10 cellular contexts compared by ENCODE assay signal in the genomic region with DNA sequence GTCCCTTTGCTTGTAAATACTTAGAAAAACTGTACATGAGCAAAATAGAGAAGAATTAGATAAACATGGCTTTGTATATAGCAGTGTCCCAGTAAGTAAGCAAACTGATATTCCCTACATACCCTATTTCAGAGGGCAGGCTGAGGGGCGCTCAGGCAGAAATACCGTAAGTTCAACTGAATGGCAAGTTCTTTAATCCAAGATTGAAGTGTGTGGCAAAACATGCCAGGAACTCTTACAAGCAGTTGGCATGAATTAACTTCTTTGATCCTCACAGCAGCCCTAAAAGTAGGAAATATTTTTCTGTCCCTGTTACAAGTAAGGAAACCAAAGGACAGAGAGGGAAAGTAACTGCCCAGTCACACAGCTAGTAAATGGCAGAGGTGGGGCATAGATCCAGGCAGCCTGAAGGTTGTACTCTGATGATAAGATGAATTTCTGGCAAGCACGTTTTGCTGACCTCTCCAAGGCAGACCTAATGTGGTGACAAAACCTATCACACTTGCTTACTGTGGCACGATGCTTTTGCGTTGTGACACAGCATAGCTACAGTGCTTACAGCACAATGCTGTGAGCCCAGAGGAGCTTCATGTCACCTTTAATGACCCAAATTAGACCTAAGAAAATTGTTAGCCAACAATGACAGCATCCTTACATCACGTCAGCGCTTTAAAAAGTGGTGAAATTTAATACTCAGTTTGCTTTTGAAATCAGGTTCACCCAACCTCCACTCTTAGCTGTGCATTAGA. TPM values are rescaled to one million over a fixed set of nuclear protein-coding genes. Genes with fewer than 3 reads are reported as not detected.
A peak's percentile ranks its signal among the peaks of the same experiment; 100 is the strongest.
DNase-seq lines count a peak whose midpoint lies in the region; ATAC-seq, FAIRE-seq and TF ChIP-seq lines count a peak whose summit lies in the region.
"Had no signal": no experiment of that assay in that cellular context is flagged by ENCODE, and none has a peak within 500 bp of the region (broad histone marks: within the 10 kb centered on the region; RNA-seq: fewer than 3 reads in every experiment).

No MANE protein-coding gene starts in this region.

- H3K9me3 Mint-ChIP-seq in activated CD4-positive, alpha-beta T cell treated with anti-CD3 and anti-CD28 coated beads for 36 hours (ENCODE audit: low read depth), result no peaks in the 10 kb centered on the region
- no peaks in the 10 kb centered on the region for H3K9me3 Mint-ChIP-seq in type B pancreatic cell
- H3K9me3 Mint-ChIP-seq: nephron progenitor cell had no signal

- no peak overlapping the region for H3K4me3 ChIP-seq in lower lobe of right lung

- peak overlapping the region; percentile 86 for H3K27ac ChIP-seq in lower lobe of right lung

- H3K36me3 ChIP-seq in lower lobe of right lung, result no peaks in the 10 kb centered on the region

- no peak overlapping the region for H3K4me3 Mint-ChIP-seq in activated CD4-positive, alpha-beta T cell treated with anti-CD3 and anti-CD28 coated beads for 36 hours
- no peak overlapping the region for H3K4me3 Mint-ChIP-seq in type B pancreatic cell
- H3K4me3 Mint-ChIP-seq: nephron progenitor cell had no signal

- no peaks in the 10 kb centered on the region for H3K27me3 ChIP-seq in lower lobe of right lung (ENCODE audit: low read depth)

- no peaks in the 10 kb centered on the region for H3K36me3 Mint-ChIP-seq in activated CD4-positive, alpha-beta T cell treated with anti-CD3 and anti-CD28 coated beads for 36 hours (ENCODE audit: low read depth)
- H3K36me3 Mint-ChIP-seq in type B pancreatic cell, result no peaks in the 10 kb centered on the region

- no peaks in the 10 kb centered on the region for H3K27me3 Mint-ChIP-seq in activated CD4-positive, alpha-beta T cell treated with anti-CD3 and anti-CD28 coated beads for 36 hours
- peaks cover 3% of the 10 kb centered on the region for H3K27me3 Mint-ChIP-seq in type B pancreatic cell

- FAIRE-seq in D721Med (lab: Jason Lieb, UNC), result no peak

- intact Hi-C loops in activated CD4-positive, alpha-beta T cell treated with anti-CD3 and anti-CD28 coated beads for 36 hours (cut with DNase I, micrococcal nuclease), result loop anchor here in 1 of 2 experiments (5.0 kb wide), 1 partner anchor 97 kb away; no protein-coding TSS in a partner anchor
- intact Hi-C loops in lower lobe of right lung (cut with DNase I), result no loop called here

- H3K4me1 Mint-ChIP-seq in activated CD4-positive, alpha-beta T cell treated with anti-CD3 and anti-CD28 coated beads for 36 hours, result peaks cover 50% of the 10 kb centered on the region
- H3K4me1 Mint-ChIP-seq in type B pancreatic cell (ENCODE audit: unreplicated experiment), result peaks cover 26% of the 10 kb centered on the region

- H3K9me3 ChIP-seq in lower lobe of right lung, result no peaks in the 10 kb centered on the region

- H3K4me1 ChIP-seq in lower lobe of right lung, result peaks cover 50% of the 10 kb centered on the region

- POLR2A ChIA-PET in activated CD4-positive, alpha-beta T cell treated with anti-CD3 and anti-CD28 coated beads for 36 hours (lab: Charles Lee), result no interaction called here

- no peak for ATAC-seq in activated CD4-positive, alpha-beta T cell treated with anti-CD3 and anti-CD28 coated beads for 36 hours
- ATAC-seq in lower lobe of right lung, result peak; percentile 15 to 48

- in situ Hi-C loops in KBM-7 (cut with MboI; ENCODE audit: low pct_unique_long_range_greater_than_20kb, low sequenced_read_pairs), result no loop called here

- TF ChIP-seq CTCF in lower lobe of right lung (IDR thresholded peaks at IDR 0.05) (no peak), type B pancreatic cell (conservative IDR thresholded peaks at IDR 0.05) (no peak), D721Med (IDR thresholded peaks at IDR 0.05; ENCODE audit: insufficient read depth, missing control alignments) (no peak)

- DNase-seq in activated CD4-positive, alpha-beta T cell treated with anti-CD3 and anti-CD28 coated beads for 36 hours, result no peak
- no peak for DNase-seq in activated CD4-positive, alpha-beta T cell treated with anti-CD3 and anti-CD28 coated beads for 4 hours
- peak; percentile 39 for DNase-seq in astrocyte of the hippocampus (ENCODE audit: low read depth, low spot score)
- DNase-seq in lower lobe of right lung, result no peak
- DNase-seq in type B pancreatic cell (ENCODE audit: extremely low spot score, unreplicated experiment), result no peak
- no peak for DNase-seq in KBM-7
- DNase-seq in D721Med (ENCODE audit: insufficient read length, low spot score), result no peak
- no peak for DNase-seq in activated CD8-positive, alpha-beta memory T cell treated with anti-CD3 and anti-CD28 coated beads, Interleukin-2, amount 50 U/mL, for 4 hours
- DNase-seq: nephron progenitor cell, SHP77 treated with DMSO at 0.1 percent for 48 hours had no signal

- CTCF ChIA-PET in activated CD4-positive, alpha-beta T cell treated with anti-CD3 and anti-CD28 coated beads for 36 hours (lab: Charles Lee), result interaction anchor here (1.0 to 1.7 kb wide), 6 partner anchors 8 to 52 kb away, joined by 3 to 7 read pairs (median 3); no protein-coding TSS in a partner anchor

- peak overlapping the region; percentile 88 for H3K27ac Mint-ChIP-seq in activated CD4-positive, alpha-beta T cell treated with anti-CD3 and anti-CD28 coated beads for 36 hours
- peak overlapping the region; percentile 94 for H3K27ac Mint-ChIP-seq in type B pancreatic cell
- H3K27ac Mint-ChIP-seq: nephron progenitor cell had no signal

RNA-seq across cellular contexts. Expression of a gene that starts 35.0 kb away (rescaled TPM):
- total RNA-seq in activated CD4-positive, alpha-beta T cell treated with anti-CD3 and anti-CD28 coated beads for 36 hours, result 10 to 100 TPM; 23.9 to 26.0 TPM
- 15.0 TPM for total RNA-seq in lower lobe of right lung
- 4.7 and 15.6 TPM in 2 replicates for total RNA-seq in type B pancreatic cell (ENCODE audit: low replicate concordance)

RNA-seq across cellular contexts. Expression of a gene that starts 49.4 kb away (rescaled TPM):
- 100 to 1,000 TPM; 230 to 246 TPM for total RNA-seq in activated CD4-positive, alpha-beta T cell treated with anti-CD3 and anti-CD28 coated beads for 36 hours
- 602 TPM for total RNA-seq in lower lobe of right lung
- 316 and 1,258 TPM in 2 replicates for total RNA-seq in type B pancreatic cell (ENCODE audit: low replicate concordance)
